1 cellular context compared by ENCODE assay signal in the genomic region with DNA sequence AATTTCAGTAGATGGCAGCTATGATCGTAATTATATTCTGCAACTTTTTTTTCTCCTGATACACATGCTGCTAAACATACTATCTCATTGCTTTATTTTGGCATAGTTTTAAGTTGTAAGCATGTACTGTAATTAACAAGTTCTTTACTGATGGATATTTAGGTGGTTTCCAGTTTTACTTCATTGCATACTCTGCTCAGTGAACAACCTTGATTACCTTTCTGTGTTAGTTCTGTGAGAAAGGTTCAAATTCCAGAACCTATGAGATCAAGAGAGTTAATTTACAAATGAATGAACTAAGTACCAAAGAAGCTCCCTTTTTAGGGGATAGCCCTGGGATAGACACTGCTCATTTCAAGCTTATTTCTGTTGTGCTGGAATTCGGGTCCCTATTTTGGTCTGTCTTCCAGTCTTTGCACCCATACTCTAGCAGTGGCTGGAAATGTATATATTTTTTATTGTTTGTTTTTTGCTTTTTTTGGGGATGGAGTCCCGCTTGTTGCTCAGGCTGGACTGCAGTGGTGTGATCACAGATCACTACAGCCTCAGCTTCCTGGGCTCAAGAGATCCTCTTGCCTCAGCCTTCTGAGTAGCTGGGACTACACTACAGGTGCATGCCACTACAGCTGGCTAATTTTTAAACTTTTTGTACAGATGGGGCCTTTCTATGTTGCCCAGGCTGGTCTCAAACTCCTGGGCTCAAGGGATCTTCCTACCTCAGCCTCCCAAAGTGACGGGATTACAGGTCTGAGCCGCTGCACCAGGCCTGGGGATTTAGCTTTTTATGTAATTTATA.
A peak's percentile ranks its signal among the peaks of the same experiment; 100 is the strongest.
TF ChIP-seq lines count a peak whose summit lies in the region.

No MANE protein-coding gene starts in this region.

TF ChIP-seq in H1, 55 proteins besides CTCF, POLR2A, EP300 and RAD21:
- TF ChIP-seq CHD7 (IDR thresholded peaks at IDR 0.05; ENCODE audit: insufficient replicate concordance, low read length) = peak; percentile 57
- no peak for TF ChIP-seq TBP (IDR thresholded peaks at IDR 0.05; ENCODE audit: low read depth, low read length)
- TF ChIP-seq KDM1A (IDR thresholded peaks at IDR 0.05; ENCODE audit: borderline replicate concordance, low read length) = no peak
- no peak for TF ChIP-seq SIX5 (IDR thresholded peaks at IDR 0.05; ENCODE audit: low read depth, low read length)
- TF ChIP-seq KDM4A (IDR thresholded peaks at IDR 0.05; ENCODE audit: low read depth, low read length, severe bottlenecking) = no peak
- no peak for TF ChIP-seq FOSL1 (IDR thresholded peaks at IDR 0.05; ENCODE audit: insufficient read depth, low read depth, low read length)
- TF ChIP-seq PHF8 (conservative IDR thresholded peaks at IDR 0.05; ENCODE audit: low read depth, low read length) = no peak
- TF ChIP-seq TCF12 (IDR thresholded peaks at IDR 0.05; ENCODE audit: low read depth, low read length) = no peak
- TF ChIP-seq TEAD4 (IDR thresholded peaks at IDR 0.05; ENCODE audit: low read depth, low read length) = 0 out of 2 replicates have a peak, but pooled peaks have one; percentile 22
- no peak for TF ChIP-seq CHD2 (IDR thresholded peaks at IDR 0.05; ENCODE audit: low read length)
- TF ChIP-seq CTBP2 (IDR thresholded peaks at IDR 0.05; ENCODE audit: borderline replicate concordance, insufficient read depth, insufficient read length, low read length) = no peak
- no peak for TF ChIP-seq TAF7 (optimal IDR thresholded peaks at IDR 0.05; ENCODE audit: borderline replicate concordance, low read depth, low read length)
- TF ChIP-seq, protein P1, sequence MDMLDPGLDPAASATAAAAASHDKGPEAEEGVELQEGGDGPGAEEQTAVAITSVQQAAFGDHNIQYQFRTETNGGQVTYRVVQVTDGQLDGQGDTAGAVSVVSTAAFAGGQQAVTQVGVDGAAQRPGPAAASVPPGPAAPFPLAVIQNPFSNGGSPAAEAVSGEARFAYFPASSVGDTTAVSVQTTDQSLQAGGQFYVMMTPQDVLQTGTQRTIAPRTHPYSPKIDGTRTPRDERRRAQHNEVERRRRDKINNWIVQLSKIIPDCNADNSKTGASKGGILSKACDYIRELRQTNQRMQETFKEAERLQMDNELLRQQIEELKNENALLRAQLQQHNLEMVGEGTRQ (IDR thresholded peaks at IDR 0.05; ENCODE audit: low read length) = no peak
- no peak for TF ChIP-seq POLR2AphosphoS5 (IDR thresholded peaks at IDR 0.05; ENCODE audit: low read depth, low read length)
- TF ChIP-seq, protein P2, sequence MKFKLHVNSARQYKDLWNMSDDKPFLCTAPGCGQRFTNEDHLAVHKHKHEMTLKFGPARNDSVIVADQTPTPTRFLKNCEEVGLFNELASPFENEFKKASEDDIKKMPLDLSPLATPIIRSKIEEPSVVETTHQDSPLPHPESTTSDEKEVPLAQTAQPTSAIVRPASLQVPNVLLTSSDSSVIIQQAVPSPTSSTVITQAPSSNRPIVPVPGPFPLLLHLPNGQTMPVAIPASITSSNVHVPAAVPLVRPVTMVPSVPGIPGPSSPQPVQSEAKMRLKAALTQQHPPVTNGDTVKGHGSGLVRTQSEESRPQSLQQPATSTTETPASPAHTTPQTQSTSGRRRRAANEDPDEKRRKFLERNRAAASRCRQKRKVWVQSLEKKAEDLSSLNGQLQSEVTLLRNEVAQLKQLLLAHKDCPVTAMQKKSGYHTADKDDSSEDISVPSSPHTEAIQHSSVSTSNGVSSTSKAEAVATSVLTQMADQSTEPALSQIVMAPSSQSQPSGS (IDR thresholded peaks at IDR 0.05; ENCODE audit: low read length) = no peak
- TF ChIP-seq HDAC6 (IDR thresholded peaks at IDR 0.05; ENCODE audit: low read depth, low read length) = no peak
- TF ChIP-seq EZH2 (IDR thresholded peaks at IDR 0.05; ENCODE audit: low read depth, low read length, severe bottlenecking) = no peak
